ENCODE assay signal across 24 cellular contexts in the genomic region with DNA sequence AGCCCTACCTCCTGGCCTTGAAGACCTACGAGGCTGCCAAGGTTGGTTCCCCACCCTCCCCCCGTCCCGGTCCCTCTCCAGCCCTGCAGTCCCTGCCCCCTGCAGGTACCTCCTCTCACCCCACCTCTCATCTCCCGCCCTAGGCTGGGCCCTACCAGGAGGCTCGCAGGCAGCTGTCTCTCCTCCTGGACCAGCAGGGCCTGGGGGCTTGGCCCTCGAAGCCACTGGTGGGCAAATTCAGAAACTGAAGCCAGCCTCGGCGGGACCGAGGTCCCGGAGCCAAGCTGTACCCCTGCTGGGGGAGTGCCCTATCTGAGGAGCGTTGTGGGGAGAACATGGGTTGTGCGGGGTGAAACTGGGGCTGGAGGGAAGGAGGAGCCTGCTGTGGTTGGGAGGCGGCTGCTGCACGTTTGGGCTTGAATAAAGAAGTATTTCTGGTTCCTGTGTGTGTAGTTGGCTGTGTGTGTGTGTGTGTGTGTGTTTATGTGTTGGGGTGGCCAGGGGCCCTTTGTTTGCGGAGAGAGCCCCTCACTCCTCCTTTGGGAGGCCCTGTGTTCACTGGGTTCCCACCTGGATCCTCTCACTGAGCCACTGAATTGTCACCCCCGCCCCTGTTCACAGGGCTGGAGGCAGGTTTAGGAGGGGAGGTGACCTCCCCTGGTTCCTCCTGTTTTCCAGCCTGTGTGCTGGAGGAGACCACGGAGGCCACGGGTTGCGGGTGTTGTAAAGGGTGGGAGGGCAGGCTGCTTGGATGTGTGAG. TPM values are rescaled to one million over a fixed set of nuclear protein-coding genes. Genes with fewer than 3 reads are reported as not detected.
DNase-seq lines count a peak whose midpoint lies in the region; ATAC-seq and TF ChIP-seq lines count a peak whose summit lies in the region.
"Had no signal": no experiment of that assay in that cellular context is flagged by ENCODE, and none has a peak within 500 bp of the region (broad histone marks: within the 10 kb centered on the region; RNA-seq: fewer than 3 reads in every experiment).

No MANE protein-coding gene starts in this region.

- in situ Hi-C loops in T47D (cut with HindIII; ENCODE audit: low pct_unique_long_range_greater_than_20kb, low sequenced_read_pairs), result no loop called here

- no peak overlapping the region for H3K27ac ChIP-seq in foreskin keratinocyte
- H3K27ac ChIP-seq: A549, ascending aorta, SJSA1, transverse colon had no signal

- intact Hi-C loops in MCF 10A (cut with micrococcal nuclease), result no loop called here

- POLR2A ChIA-PET in MCF 10A (lab: Yijun Ruan, JAX), result interaction anchor here (0.6 to 0.7 kb wide), 2 partner anchors 22 to 1620 kb away, joined by 3 read pairs; no protein-coding TSS in a partner anchor

- peaks cover 8% of the 10 kb centered on the region for H3K4me1 ChIP-seq in foreskin keratinocyte
- H3K4me1 ChIP-seq: A549, ascending aorta, transverse colon had no signal

- no peaks in the 10 kb centered on the region for H3K36me3 Mint-ChIP-seq in MCF 10A (ENCODE audit: insufficient read depth, unreplicated experiment)
- H3K36me3 Mint-ChIP-seq: stimulated activated naive B cell treated with anti-CD40 and anti-IgM and Interleukin-4, amounts not matched to agents 10 μg/mL and 1 μg/mL and 100 μg/mL, for 72 hours had no signal

- peak; percentile 86 to 89 for DNase-seq in T47D (ENCODE audit: low read depth in 1 of 2, low spot score in 1 of 2)
- no peak for DNase-seq in MCF 10A (ENCODE audit: unreplicated experiment)
- DNase-seq in foreskin keratinocyte, result peak; percentile 64 to 81
- no peak for DNase-seq in activated gamma-delta T cell treated with Interleukin-2 at 50 U/mL for 16 hours
- DNase-seq: activated CD8-positive, alpha-beta memory T cell treated with anti-CD3 and anti-CD28 coated beads, Interleukin-2, amount 50 U/mL, for 48 hours; activated naive CD4-positive, alpha-beta T cell; CD4-positive, alpha-beta T cell; DMS53; effector memory CD8-positive, alpha-beta T cell; left colon; NCI-H1092; NCI-H2081; NCI-H524 treated with DMSO at 0.1 percent for 48 hours; retina; stimulated activated naive B cell treated with anti-CD40 and anti-IgM and Interleukin-4, amounts not matched to agents 10 μg/mL and 1 μg/mL and 100 μg/mL, for 72 hours; transverse colon had no signal

- H3K27me3 ChIP-seq in foreskin keratinocyte, result no peaks in the 10 kb centered on the region
- H3K27me3 ChIP-seq: SJSA1, transverse colon had no signal

- TF ChIP-seq CTCF in MCF 10A (IDR thresholded peaks at IDR 0.05; ENCODE audit: unreplicated experiment) (no peak), foreskin keratinocyte (conservative IDR thresholded peaks at IDR 0.05) (no peak)

- ATAC-seq in foreskin keratinocyte, result peak; percentile 81
- ATAC-seq in HG03095 (IDR thresholded peaks at IDR 0.05; ENCODE audit: unreplicated experiment), result no peak
- ATAC-seq in HG03139 (IDR thresholded peaks at IDR 0.05; ENCODE audit: unreplicated experiment), result no peak
- ATAC-seq: effector memory CD8-positive, alpha-beta T cell; left colon; stimulated activated naive B cell treated with anti-CD40 and anti-IgM and Interleukin-4, amounts not matched to agents 10 μg/mL and 1 μg/mL and 100 μg/mL, for 72 hours had no signal

- H3K4me1 Mint-ChIP-seq in MCF 10A (ENCODE audit: insufficient read depth, unreplicated experiment), result peaks cover 19% of the 10 kb centered on the region
- H3K4me1 Mint-ChIP-seq: neural crest cell had no signal

- CTCF ChIA-PET in MCF 10A (lab: Yijun Ruan, JAX), result interaction anchor here (0.7 to 2.2 kb wide), 2 partner anchors 10 to 307 kb away, joined by 4 to 7 read pairs; partner anchors contain the start of gene TAF1C

- H3K4me3 Mint-ChIP-seq in MCF 10A (ENCODE audit: unreplicated experiment), result no peak overlapping the region
- H3K4me3 Mint-ChIP-seq: CD4-positive, alpha-beta T cell; effector memory CD8-positive, alpha-beta T cell; neural crest cell; stimulated activated naive B cell treated with anti-CD40 and anti-IgM and Interleukin-4, amounts not matched to agents 10 μg/mL and 1 μg/mL and 100 μg/mL, for 72 hours had no signal

- no peak overlapping the region for H3K27ac Mint-ChIP-seq in MCF 10A (ENCODE audit: low read depth, unreplicated experiment)
- H3K27ac Mint-ChIP-seq: CD4-positive, alpha-beta T cell; stimulated activated naive B cell treated with anti-CD40 and anti-IgM and Interleukin-4, amounts not matched to agents 10 μg/mL and 1 μg/mL and 100 μg/mL, for 72 hours had no signal

- no peaks in the 10 kb centered on the region for H3K27me3 Mint-ChIP-seq in MCF 10A (ENCODE audit: insufficient read depth, unreplicated experiment)
- H3K27me3 Mint-ChIP-seq: CD4-positive, alpha-beta T cell had no signal

- no TSS peak for BruUV-seq in MCF 10A (replicated peaks; lab: Mats Ljungman, UMichigan)

- H3K9me3 Mint-ChIP-seq in MCF 10A (ENCODE audit: unreplicated experiment), result no peaks in the 10 kb centered on the region
- H3K9me3 Mint-ChIP-seq: CD4-positive, alpha-beta T cell; effector memory CD8-positive, alpha-beta T cell; neural crest cell; stimulated activated naive B cell treated with anti-CD40 and anti-IgM and Interleukin-4, amounts not matched to agents 10 μg/mL and 1 μg/mL and 100 μg/mL, for 72 hours had no signal

RNA-seq across cellular contexts. Expression of gene ADAD2, which starts 6.0 kb away (rescaled TPM):
- total RNA-seq in MCF 10A (2022) (not detected in 2 replicates), foreskin keratinocyte (not detected in 2 replicates)
- not detected in 2 replicates for polyA plus RNA-seq in foreskin keratinocyte
- total RNA-seq: ascending aorta, chondrocyte, fibroblast of villous mesenchyme, neural crest cell, SJSA1 had no signal
- polyA plus RNA-seq: A549 had no signal

RNA-seq across cellular contexts. Expression of gene TAF1C, which starts 10.1 kb away (rescaled TPM):
- 29.3 and 35.1 TPM in 2 replicates for total RNA-seq in MCF 10A (2022)
- 19.7 and 20.7 TPM in 2 replicates for total RNA-seq in foreskin keratinocyte
- polyA plus RNA-seq in foreskin keratinocyte, result 13.0 and 14.2 TPM in 2 replicates

RNA-seq across cellular contexts. Expression of gene KCNG4, which starts 42.9 kb away (rescaled TPM):
- total RNA-seq in MCF 10A (2022), result not detected in 2 replicates
- not detected in 2 replicates for total RNA-seq in foreskin keratinocyte
- not detected in 2 replicates for polyA plus RNA-seq in foreskin keratinocyte
- total RNA-seq: ascending aorta; CD4-positive, alpha-beta T cell; chondrocyte; fibroblast of villous mesenchyme; left colon; neural crest cell; SJSA1; transverse colon had no signal
- polyA plus RNA-seq: A549 had no signal

RNA-seq across cellular contexts. Expression of gene DNAAF1, which starts 51.8 kb away (rescaled TPM):
- not detected in 2 replicates for total RNA-seq in MCF 10A (2022)
- not detected in 2 replicates for total RNA-seq in foreskin keratinocyte
- not detected in 2 replicates for polyA plus RNA-seq in foreskin keratinocyte
- total RNA-seq: ascending aorta; CD4-positive, alpha-beta T cell; chondrocyte; fibroblast of villous mesenchyme; SJSA1; transverse colon had no signal

RNA-seq across cellular contexts. Expression of gene HSDL1, which starts 51.9 kb away (rescaled TPM):
- total RNA-seq in MCF 10A (2022), result 13.3 and 20.9 TPM in 2 replicates
- 13.6 and 15.7 TPM in 2 replicates for total RNA-seq in foreskin keratinocyte
- polyA plus RNA-seq in foreskin keratinocyte, result 7.8 and 8.1 TPM in 2 replicates

Comparison
In these comparisons a context has a peak if more than half of its experiments do, and no peak if none do; other contexts are left out.
1. DNase-seq: peak in T47D (2 of 2) and foreskin keratinocyte (2 of 2); none in MCF 10A (single experiment) and activated gamma-delta T cell treated with Interleukin-2 at 50 U/mL for 16 hours (single experiment).